28 cellular contexts compared by ENCODE assay signal in genomic region chr7:4561775-4562174, GRCh38.
A peak's percentile ranks its signal among the peaks of the same experiment; 100 is the strongest.
DNase-seq lines count a peak whose midpoint lies in the region; ATAC-seq and TF ChIP-seq lines count a peak whose summit lies in the region.
"Had no signal": no experiment of that assay in that cellular context is flagged by ENCODE, and none has a peak within 500 bp of the region (broad histone marks: within the 10 kb centered on the region; RNA-seq: fewer than 3 reads in every experiment).

No MANE protein-coding gene starts in this region.

- H3K4me1 ChIP-seq in PC-3 (ENCODE audit: insufficient read depth, low read length): no peaks in the 10 kb centered on the region
- H3K4me1 ChIP-seq: heart right ventricle, right atrium auricular region, stomach, thyroid gland had no signal

- intact Hi-C loops in PC-3 (cut with micrococcal nuclease): no loop called here

- H3K27ac ChIP-seq in PC-3 (ENCODE audit: low read length): no peak overlapping the region
- H3K27ac ChIP-seq: esophagus squamous epithelium, heart right ventricle, ovary, right atrium auricular region, stomach, thyroid gland had no signal

- no peaks in the 10 kb centered on the region for H3F3A ChIP-seq in PC-3 (ENCODE audit: low read length, unreplicated experiment)

- ATAC-seq in PC-3: no peak
- ATAC-seq: activated CD4-positive, alpha-beta T cell treated with anti-CD3 and anti-CD28 coated beads for 36 hours; heart right ventricle; mucosa of descending colon had no signal

- no peaks in the 10 kb centered on the region for H3K79me2 ChIP-seq in PC-3 (ENCODE audit: low read length)

- CTCF ChIA-PET in PC-3 (lab: Charles Lee): no interaction called here

- no peak overlapping the region for H2AFZ ChIP-seq in PC-3 (ENCODE audit: low read length)

- no TSS peak for BruUV-seq in PC-3 (replicated peaks; lab: Mats Ljungman, UMichigan)

- no peak overlapping the region for H3K4me2 ChIP-seq in PC-3 (ENCODE audit: low read length)
- H3K4me2 ChIP-seq: smooth muscle cell had no signal

- H3K27me3 ChIP-seq in H7 (ENCODE audit: control insufficient read depth, insufficient read depth, low read length) (no peaks in the 10 kb centered on the region), PC-3 (ENCODE audit: low read length) (no peaks in the 10 kb centered on the region), kidney epithelial cell (ENCODE audit: control insufficient read depth, insufficient read depth, low read length) (no peaks in the 10 kb centered on the region)
- H3K27me3 ChIP-seq: ovary, right atrium auricular region, thyroid gland had no signal

- POLR2A ChIA-PET in PC-3 (lab: Charles Lee; ENCODE audit: unreplicated experiment): no interaction called here

- H3K4me3 ChIP-seq in H7 (ENCODE audit: insufficient read depth, low read depth, low read length) (no peak overlapping the region), PC-3 (ENCODE audit: low read length) (no peak overlapping the region), kidney epithelial cell (ENCODE audit: low read depth, low read length) (no peak overlapping the region)
- H3K4me3 ChIP-seq: esophagus squamous epithelium, heart right ventricle, lung, mucosa of descending colon, ovary, right atrium auricular region, smooth muscle cell, stomach, thyroid gland had no signal

- peak; percentile 19 for DNase-seq in A172 (ENCODE audit: low spot score)
- DNase-seq in H7: peak; percentile 26
- no peak for DNase-seq in PC-3
- no peak for DNase-seq in kidney epithelial cell (ENCODE audit: low read depth)
- no peak for DNase-seq in activated effector memory CD4-positive, alpha-beta T cell treated with anti-CD3 and anti-CD28 coated beads, Interleukin-2, amount 50 U/mL, for 16 hours
- DNase-seq in amniotic stem cell (lab: John Stamatoyannopoulos, UW): no peak
- DNase-seq in 8988T: no peak
- DNase-seq: activated CD4-positive, alpha-beta T cell treated with anti-CD3 and anti-CD28 coated beads for 36 hours; activated CD8-positive, alpha-beta memory T cell treated with anti-CD3 and anti-CD28 coated beads for 24 hours; activated effector memory CD4-positive, alpha-beta T cell treated with Interleukin-2 at 50 U/mL for 16 hours; activated naive CD8-positive, alpha-beta T cell treated with anti-CD3 and anti-CD28 coated beads for 36 hours; esophagus squamous epithelium; foreskin melanocyte; GOT3; heart right ventricle; mucosa of descending colon; NCI-H1092 treated with DMSO at 0.1 percent for 48 hours; NCI-H1930; NCI-H226; NCI-H774; ovary; SHP77; stimulated activated CD4-positive, alpha-beta T cell treated with anti-CD3 and anti-CD28 coated beads, Interleukin-1b, Interleukin-23, amount 100 ng/mL, for 48 hours; stomach; thyroid gland had no signal

- H3K36me3 ChIP-seq in H7 (replicated peaks; ENCODE audit: control insufficient read depth, insufficient read depth, low read length) (no peaks in the 10 kb centered on the region), PC-3 (ENCODE audit: low read depth, low read length) (no peaks in the 10 kb centered on the region), kidney epithelial cell (ENCODE audit: control insufficient read depth, insufficient read depth, low read length) (no peaks in the 10 kb centered on the region)
- H3K36me3 ChIP-seq: esophagus squamous epithelium, heart right ventricle, ovary, right atrium auricular region, stomach, thyroid gland had no signal

- H3K9ac ChIP-seq in PC-3 (ENCODE audit: low read length): no peak overlapping the region

- no peaks in the 10 kb centered on the region for H3K9me2 ChIP-seq in PC-3 (replicated peaks; ENCODE audit: low read length)

- TF ChIP-seq CTCF in PC-3 (conservative IDR thresholded peaks at IDR 0.05; ENCODE audit: low read depth, low read length) (peak; percentile 24; the same call in 1 of the 2 replicates), kidney epithelial cell (IDR thresholded peaks at IDR 0.05; ENCODE audit: insufficient read depth, low read length, poor library complexity, severe bottlenecking) (peak; percentile 17)

- H3K9me3 ChIP-seq in PC-3 (ENCODE audit: low read length): 0 out of 2 replicates have a peak, but pooled peaks cover 5% of the 10 kb centered on the region
- H3K9me3 ChIP-seq: esophagus squamous epithelium, mucosa of descending colon, stomach, thyroid gland had no signal

- H4K20me1 ChIP-seq in PC-3 (ENCODE audit: low read length): no peaks in the 10 kb centered on the region

Comparison
In these comparisons a context has a peak if more than half of its experiments do, and no peak if none do; other contexts are left out.
1. DNase-seq: peak in A172 (single experiment) and H7 (single experiment); none in PC-3 (single experiment), kidney epithelial cell (single experiment), activated effector memory CD4-positive, alpha-beta T cell treated with anti-CD3 and anti-CD28 coated beads, Interleukin-2, amount 50 U/mL, for 16 hours (single experiment), amniotic stem cell (single experiment) and 8988T (single experiment).